In the genomic region with DNA sequence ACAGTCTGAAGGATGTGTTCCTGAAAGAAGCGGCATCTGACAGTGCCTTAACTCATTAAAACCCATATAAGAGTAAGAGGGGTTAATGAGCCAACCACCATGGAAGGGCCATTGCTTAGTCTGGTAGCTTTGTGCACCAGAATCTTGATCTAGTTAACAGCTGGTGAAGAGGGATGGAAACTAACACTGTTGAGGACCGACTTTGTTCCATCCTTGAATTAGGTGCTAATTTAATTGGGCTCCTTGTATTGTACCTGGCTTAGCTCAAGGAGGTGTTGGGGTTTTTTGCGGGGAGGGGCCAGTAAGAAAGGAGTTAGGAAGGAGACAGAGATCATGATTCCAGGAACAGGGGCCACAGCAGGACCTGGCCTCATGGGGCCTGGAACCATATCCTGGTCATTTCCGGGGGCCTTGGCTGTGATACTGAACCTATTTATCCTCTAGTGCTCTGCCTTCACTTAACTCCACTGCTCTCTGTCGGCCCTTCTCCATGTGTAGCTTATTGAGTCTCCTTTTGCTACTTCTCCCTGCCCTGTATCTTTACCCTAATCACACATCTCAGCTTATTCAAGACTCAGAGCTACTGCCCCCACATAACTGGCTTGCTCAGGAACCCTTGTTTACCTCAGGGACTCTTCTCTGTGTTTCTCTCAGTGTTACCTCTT, we compare ENCODE assay signal across 1 cellular context.
TF ChIP-seq lines count a peak whose summit lies in the region.

No MANE protein-coding gene starts in this region.

TF ChIP-seq in K562, 482 proteins besides CTCF, POLR2A, EP300 and RAD21 (continued from another document and continues in another):
- TF ChIP-seq, protein P1, sequence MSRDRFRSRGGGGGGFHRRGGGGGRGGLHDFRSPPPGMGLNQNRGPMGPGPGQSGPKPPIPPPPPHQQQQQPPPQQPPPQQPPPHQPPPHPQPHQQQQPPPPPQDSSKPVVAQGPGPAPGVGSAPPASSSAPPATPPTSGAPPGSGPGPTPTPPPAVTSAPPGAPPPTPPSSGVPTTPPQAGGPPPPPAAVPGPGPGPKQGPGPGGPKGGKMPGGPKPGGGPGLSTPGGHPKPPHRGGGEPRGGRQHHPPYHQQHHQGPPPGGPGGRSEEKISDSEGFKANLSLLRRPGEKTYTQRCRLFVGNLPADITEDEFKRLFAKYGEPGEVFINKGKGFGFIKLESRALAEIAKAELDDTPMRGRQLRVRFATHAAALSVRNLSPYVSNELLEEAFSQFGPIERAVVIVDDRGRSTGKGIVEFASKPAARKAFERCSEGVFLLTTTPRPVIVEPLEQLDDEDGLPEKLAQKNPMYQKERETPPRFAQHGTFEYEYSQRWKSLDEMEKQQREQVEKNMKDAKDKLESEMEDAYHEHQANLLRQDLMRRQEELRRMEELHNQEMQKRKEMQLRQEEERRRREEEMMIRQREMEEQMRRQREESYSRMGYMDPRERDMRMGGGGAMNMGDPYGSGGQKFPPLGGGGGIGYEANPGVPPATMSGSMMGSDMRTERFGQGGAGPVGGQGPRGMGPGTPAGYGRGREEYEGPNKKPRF (IDR thresholded peaks at IDR 0.05; ENCODE audit: low read depth, low read length), result no peak
- TF ChIP-seq NR2C1 (IDR thresholded peaks at IDR 0.05) (no peak), NR2C1 (tag; IDR thresholded peaks at IDR 0.05) (peak; percentile 55), FIP1L1 (IDR thresholded peaks at IDR 0.05; ENCODE audit: low read depth, low read length, poor library complexity, severe bottlenecking) (no peak), CCAR2 (IDR thresholded peaks at IDR 0.05; ENCODE audit: low read depth, low read length) (no peak), TAF9B (IDR thresholded peaks at IDR 0.05; ENCODE audit: partially characterized antibody) (no peak), NCOA2 (IDR thresholded peaks at IDR 0.05; ENCODE audit: partially characterized antibody in 2 of 2) (no peak), ZKSCAN1 (IDR thresholded peaks at IDR 0.05; ENCODE audit: low read depth, low read length) (no peak), BHLHE40 (IDR thresholded peaks at IDR 0.05; ENCODE audit: low read length) (no peak), UBTF (IDR thresholded peaks at IDR 0.05; ENCODE audit: borderline replicate concordance in 1 of 2, low read depth in 2 of 2, low read length in 2 of 2) (no peak), ZNF217 (CRISPR knock-in tag; IDR thresholded peaks at IDR 0.05) (no peak), FOXP4 (CRISPR knock-in tag; IDR thresholded peaks at IDR 0.05; ENCODE audit: borderline replicate concordance) (no peak), NFIX (CRISPR knock-in tag; IDR thresholded peaks at IDR 0.05; ENCODE audit: low read depth) (no peak), ZNF41 (CRISPR knock-in tag; conservative IDR thresholded peaks at IDR 0.05) (no peak), ZNF184 (CRISPR knock-in tag; IDR thresholded peaks at IDR 0.05) (no peak), ZNF561 (CRISPR knock-in tag; conservative IDR thresholded peaks at IDR 0.05) (no peak), EWSR1 (IDR thresholded peaks at IDR 0.05; ENCODE audit: borderline replicate concordance, low read depth, partially characterized antibody) (no peak), TBL1XR1 (IDR thresholded peaks at IDR 0.05; ENCODE audit: low read length in 2 of 2) (no peak), TCFL5 (CRISPR knock-in tag; conservative IDR thresholded peaks at IDR 0.05) (no peak), ZNF639 (CRISPR knock-in tag; conservative IDR thresholded peaks at IDR 0.05 in 1 of 2, IDR thresholded peaks at IDR 0.05 in 1 of 2) (peak in 1 of 2 experiments; percentile 65; a peak in 1 of 4 replicates)
- TF ChIP-seq, protein P2, sequence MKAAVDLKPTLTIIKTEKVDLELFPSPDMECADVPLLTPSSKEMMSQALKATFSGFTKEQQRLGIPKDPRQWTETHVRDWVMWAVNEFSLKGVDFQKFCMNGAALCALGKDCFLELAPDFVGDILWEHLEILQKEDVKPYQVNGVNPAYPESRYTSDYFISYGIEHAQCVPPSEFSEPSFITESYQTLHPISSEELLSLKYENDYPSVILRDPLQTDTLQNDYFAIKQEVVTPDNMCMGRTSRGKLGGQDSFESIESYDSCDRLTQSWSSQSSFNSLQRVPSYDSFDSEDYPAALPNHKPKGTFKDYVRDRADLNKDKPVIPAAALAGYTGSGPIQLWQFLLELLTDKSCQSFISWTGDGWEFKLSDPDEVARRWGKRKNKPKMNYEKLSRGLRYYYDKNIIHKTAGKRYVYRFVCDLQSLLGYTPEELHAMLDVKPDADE (conservative IDR thresholded peaks at IDR 0.05; ENCODE audit: control insufficient read depth, low read depth, low read length), result no peak
- TF ChIP-seq, protein P3, sequence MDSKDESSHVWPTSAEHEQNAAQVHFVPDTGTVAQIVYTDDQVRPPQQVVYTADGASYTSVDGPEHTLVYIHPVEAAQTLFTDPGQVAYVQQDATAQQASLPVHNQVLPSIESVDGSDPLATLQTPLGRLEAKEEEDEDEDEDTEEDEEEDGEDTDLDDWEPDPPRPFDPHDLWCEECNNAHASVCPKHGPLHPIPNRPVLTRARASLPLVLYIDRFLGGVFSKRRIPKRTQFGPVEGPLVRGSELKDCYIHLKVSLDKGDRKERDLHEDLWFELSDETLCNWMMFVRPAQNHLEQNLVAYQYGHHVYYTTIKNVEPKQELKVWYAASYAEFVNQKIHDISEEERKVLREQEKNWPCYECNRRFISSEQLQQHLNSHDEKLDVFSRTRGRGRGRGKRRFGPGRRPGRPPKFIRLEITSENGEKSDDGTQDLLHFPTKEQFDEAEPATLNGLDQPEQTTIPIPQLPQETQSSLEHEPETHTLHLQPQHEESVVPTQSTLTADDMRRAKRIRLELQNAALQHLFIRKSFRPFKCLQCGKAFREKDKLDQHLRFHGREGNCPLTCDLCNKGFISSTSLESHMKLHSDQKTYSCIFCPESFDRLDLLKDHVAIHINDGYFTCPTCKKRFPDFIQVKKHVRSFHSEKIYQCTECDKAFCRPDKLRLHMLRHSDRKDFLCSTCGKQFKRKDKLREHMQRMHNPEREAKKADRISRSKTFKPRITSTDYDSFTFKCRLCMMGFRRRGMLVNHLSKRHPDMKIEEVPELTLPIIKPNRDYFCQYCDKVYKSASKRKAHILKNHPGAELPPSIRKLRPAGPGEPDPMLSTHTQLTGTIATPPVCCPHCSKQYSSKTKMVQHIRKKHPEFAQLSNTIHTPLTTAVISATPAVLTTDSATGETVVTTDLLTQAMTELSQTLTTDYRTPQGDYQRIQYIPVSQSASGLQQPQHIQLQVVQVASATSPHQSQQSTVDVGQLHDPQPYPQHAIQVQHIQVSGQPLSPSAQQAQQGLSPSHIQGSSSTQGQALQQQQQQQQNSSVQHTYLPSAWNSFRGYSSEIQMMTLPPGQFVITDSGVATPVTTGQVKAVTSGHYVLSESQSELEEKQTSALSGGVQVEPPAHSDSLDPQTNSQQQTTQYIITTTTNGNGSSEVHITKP (IDR thresholded peaks at IDR 0.05; ENCODE audit: partially characterized antibody), result no peak
- TF ChIP-seq, protein P4, sequence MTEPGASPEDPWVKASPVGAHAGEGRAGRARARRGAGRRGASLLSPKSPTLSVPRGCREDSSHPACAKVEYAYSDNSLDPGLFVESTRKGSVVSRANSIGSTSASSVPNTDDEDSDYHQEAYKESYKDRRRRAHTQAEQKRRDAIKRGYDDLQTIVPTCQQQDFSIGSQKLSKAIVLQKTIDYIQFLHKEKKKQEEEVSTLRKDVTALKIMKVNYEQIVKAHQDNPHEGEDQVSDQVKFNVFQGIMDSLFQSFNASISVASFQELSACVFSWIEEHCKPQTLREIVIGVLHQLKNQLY (CRISPR knock-in tag; conservative IDR thresholded peaks at IDR 0.05), result no peak
